Comparison of ENCODE assay signal across 1 cellular context in genomic region chr6:3068329-3069223, GRCh38.
A peak's percentile ranks its signal among the peaks of the same experiment; 100 is the strongest.
TF ChIP-seq lines count a peak whose summit lies in the region.

TSS of gene RIPK1 (plus strand) at chr6:3068494. CDS start at chr6:3076824, 8,330 bp downstream.

TF ChIP-seq in GM12878, 131 proteins besides CTCF, POLR2A, EP300 and RAD21 (continued from another document):
- peak; percentile 64; the same call in 1 of the 2 replicates for TF ChIP-seq ZNF687 (IDR thresholded peaks at IDR 0.05)
- no peak for TF ChIP-seq FOS (IDR thresholded peaks at IDR 0.05; ENCODE audit: borderline replicate concordance, extremely low read depth, insufficient read length)
- TF ChIP-seq ZNF622 (IDR thresholded peaks at IDR 0.05) = no peak
- TF ChIP-seq ESRRA (IDR thresholded peaks at IDR 0.05; ENCODE audit: low read length) = no peak
- TF ChIP-seq NR2F1 (conservative IDR thresholded peaks at IDR 0.05) = peak; percentile 81
- no peak for TF ChIP-seq NR2C2 (IDR thresholded peaks at IDR 0.05; ENCODE audit: borderline replicate concordance, control insufficient read depth, insufficient read length, low read depth)
- TF ChIP-seq TCF12 (IDR thresholded peaks at IDR 0.05; ENCODE audit: low read depth, low read length) = peak; percentile 80
- no peak for TF ChIP-seq SP1 (IDR thresholded peaks at IDR 0.05; ENCODE audit: low read depth, low read length)
- no peak for TF ChIP-seq RAD51 (IDR thresholded peaks at IDR 0.05)
- 0 out of 3 replicates have a peak, but pooled peaks have one; percentile 59 for TF ChIP-seq POU2F2 (IDR thresholded peaks at IDR 0.05; ENCODE audit: borderline replicate concordance, low read depth, low read length)
- no peak for TF ChIP-seq TARDBP (IDR thresholded peaks at IDR 0.05; ENCODE audit: borderline replicate concordance)
- TF ChIP-seq ZNF592 (IDR thresholded peaks at IDR 0.05) = no peak; the same call in 1 of the 2 replicates
TF ChIP-seq in GM12878: peak in this region for 51.
